In genomic region chr3:128152419-128153155, GRCh38 we compare ENCODE assay signal across 8 cellular contexts. TPM values are rescaled to one million over a fixed set of nuclear protein-coding genes. Genes with fewer than 3 reads are reported as not detected.
DNase-seq lines count a peak whose midpoint lies in the region; ATAC-seq and TF ChIP-seq lines count a peak whose summit lies in the region.

No MANE protein-coding gene starts in this region.

- no peak for DNase-seq in AG09309 (ENCODE audit: low read depth)
- no peak for DNase-seq in RWPE1 (ENCODE audit: low spot score)
- peak; percentile 29 to 90 for DNase-seq in erythroblast (lab: John Stamatoyannopoulos, UW)
- DNase-seq in non-pigmented ciliary epithelial cell (ENCODE audit: low read depth) = peak; percentile 18
- DNase-seq in occipital lobe (lab: John Stamatoyannopoulos, UW) = no peak

- TF ChIP-seq POLR2A in erythroblast (IDR thresholded peaks at IDR 0.05; ENCODE audit: low read length) = no peak

- peak overlapping the region; percentile 88 for H3K27ac ChIP-seq in RWPE1

- TF ChIP-seq CTCF in AG09309 (IDR thresholded peaks at IDR 0.05; ENCODE audit: control insufficient read depth, insufficient read depth, low read depth, low read length, missing control alignments) (no peak), RWPE1 (conservative IDR thresholded peaks at IDR 0.05; ENCODE audit: low read depth) (no peak)

- peak overlapping the region; percentile 64 for H3K4me3 ChIP-seq in AG09309 (ENCODE audit: control insufficient read depth, low read depth, low read length)

- POLR2A ChIA-PET in RWPE1 (lab: Yijun Ruan, JAX; ENCODE audit: low non-redundant PET) = interaction anchor here (0.7 to 1.8 kb wide), 2 partner anchors 10 to 29 kb away, joined by 3 to 6 read pairs; partner anchors contain the start of gene RUVBL1

- ATAC-seq in GM19463 (IDR thresholded peaks at IDR 0.05; ENCODE audit: unreplicated experiment) = peak; percentile 29
- ATAC-seq in HG02840 (IDR thresholded peaks at IDR 0.05; ENCODE audit: low FRiP score, unreplicated experiment) = no peak
- ATAC-seq in HG03135 (IDR thresholded peaks at IDR 0.05; ENCODE audit: unreplicated experiment) = no peak

- CTCF ChIA-PET in RWPE1 (lab: Yijun Ruan, JAX) = interaction anchor here (0.6 to 1.5 kb wide), 2 partner anchors 57 to 456 kb away, joined by 4 read pairs; no protein-coding TSS in a partner anchor

RNA-seq across cellular contexts. Expression of gene EEFSEC, which starts 0.7 kb away (rescaled TPM):
- total RNA-seq in occipital lobe = 5.1 TPM

RNA-seq across cellular contexts. Expression of gene RUVBL1, which starts 29.0 kb away (rescaled TPM):
- 38.5 TPM for total RNA-seq in occipital lobe

Comparison
In these comparisons a context has a peak if more than half of its experiments do, and no peak if none do; other contexts are left out.
1. DNase-seq: peak in erythroblast (2 of 2) and non-pigmented ciliary epithelial cell (single experiment); none in AG09309 (single experiment), RWPE1 (single experiment) and occipital lobe (single experiment).